ENCODE assay signal across 9 cellular contexts in genomic region chr14:81402123-81402495, GRCh38. TPM values are rescaled to one million over a fixed set of nuclear protein-coding genes. Genes with fewer than 3 reads are reported as not detected.
DNase-seq lines count a peak whose midpoint lies in the region; ATAC-seq, FAIRE-seq and TF ChIP-seq lines count a peak whose summit lies in the region.
"Had no signal": no experiment of that assay in that cellular context is flagged by ENCODE, and none has a peak within 500 bp of the region (broad histone marks: within the 10 kb centered on the region; RNA-seq: fewer than 3 reads in every experiment).

No MANE protein-coding gene starts in this region.

- no peaks in the 10 kb centered on the region for H3K36me3 ChIP-seq in osteoblast (ENCODE audit: insufficient read depth, low read length)

- no peak overlapping the region for H3K4me3 Mint-ChIP-seq in activated T-helper 17 cell treated with anti-CD3 and anti-CD28 coated beads, Interleukin-2, amount 50 U/mL, for 72 hours
- no peak overlapping the region for H3K4me3 Mint-ChIP-seq in immature natural killer cell
- H3K4me3 Mint-ChIP-seq: GM23338 had no signal

- peak overlapping the region; percentile 73 for H3K4me2 ChIP-seq in osteoblast (ENCODE audit: insufficient read depth, low read length)
- H3K4me2 ChIP-seq: GM23338 had no signal

- peaks cover 31% of the 10 kb centered on the region for H3K4me1 ChIP-seq in osteoblast (ENCODE audit: insufficient read depth, low read length)

- H3K79me2 ChIP-seq in osteoblast (ENCODE audit: insufficient read depth, low read length), result no peaks in the 10 kb centered on the region

- H3K4me1 Mint-ChIP-seq in activated T-helper 17 cell treated with anti-CD3 and anti-CD28 coated beads, Interleukin-2, amount 50 U/mL, for 72 hours, result peaks cover 15% of the 10 kb centered on the region
- H3K4me1 Mint-ChIP-seq in immature natural killer cell, result no peaks in the 10 kb centered on the region

- no peak overlapping the region for H2AFZ ChIP-seq in osteoblast (ENCODE audit: low read length)
- H2AFZ ChIP-seq: GM23338 had no signal

- ATAC-seq in GM18867 (IDR thresholded peaks at IDR 0.05; ENCODE audit: unreplicated experiment) (peak; percentile 30), HG03175 (IDR thresholded peaks at IDR 0.05; ENCODE audit: unreplicated experiment) (peak; percentile 20)
- ATAC-seq in activated T-helper 17 cell treated with anti-CD3 and anti-CD28 coated beads, Interleukin-2, amount 50 U/mL, for 72 hours (replicated peaks), result peak; percentile 31
- ATAC-seq: GM23338 had no signal

- H3K36me3 Mint-ChIP-seq in activated T-helper 17 cell treated with anti-CD3 and anti-CD28 coated beads, Interleukin-2, amount 50 U/mL, for 72 hours (ENCODE audit: low read depth), result no peaks in the 10 kb centered on the region
- no peaks in the 10 kb centered on the region for H3K36me3 Mint-ChIP-seq in immature natural killer cell

- peak overlapping the region; percentile 61 for H3K27ac Mint-ChIP-seq in activated T-helper 17 cell treated with anti-CD3 and anti-CD28 coated beads, Interleukin-2, amount 50 U/mL, for 72 hours
- H3K27ac Mint-ChIP-seq in immature natural killer cell, result no peak overlapping the region
- H3K27ac Mint-ChIP-seq: GM23338 had no signal

- FAIRE-seq in D721Med (lab: Jason Lieb, UNC), result no peak

- peaks cover 18% of the 10 kb centered on the region for H3K27me3 ChIP-seq in osteoblast (ENCODE audit: insufficient read depth, low read length)

- peak overlapping the region; percentile 90 for H3K27ac ChIP-seq in osteoblast (ENCODE audit: low read depth, low read length)

- no peaks in the 10 kb centered on the region for H4K20me1 ChIP-seq in osteoblast (ENCODE audit: insufficient read depth, low read length)

- H3K27me3 Mint-ChIP-seq in activated T-helper 17 cell treated with anti-CD3 and anti-CD28 coated beads, Interleukin-2, amount 50 U/mL, for 72 hours, result peaks cover 15% of the 10 kb centered on the region
- H3K27me3 Mint-ChIP-seq in immature natural killer cell (ENCODE audit: low read depth in 3 of 3), result peaks cover 0 to 12% (median 1%) of the 10 kb centered on the region in 3 donors

- no peak for TF ChIP-seq CTCF in osteoblast (IDR thresholded peaks at IDR 0.05; ENCODE audit: extremely low read depth, low read depth, low read length)
- no peak for TF ChIP-seq CTCF in D721Med (IDR thresholded peaks at IDR 0.05; ENCODE audit: insufficient read depth, missing control alignments)

- H3K9me3 ChIP-seq in osteoblast (ENCODE audit: low read depth, low read length), result no peaks in the 10 kb centered on the region

- DNase-seq in osteoblast (ENCODE audit: insufficient read length, low spot score, missing footprints) (peak; percentile 72), immature natural killer cell (no peak), NCI-H526 treated with DMSO at 0.1 percent for 48 hours (lab: John Stamatoyannopoulos, UW) (no peak), D721Med (ENCODE audit: insufficient read length, low spot score) (no peak), GOT3 (lab: John Stamatoyannopoulos, UW) (no peak)

- peaks cover 9% of the 10 kb centered on the region for H3K9me3 Mint-ChIP-seq in activated T-helper 17 cell treated with anti-CD3 and anti-CD28 coated beads, Interleukin-2, amount 50 U/mL, for 72 hours
- no peaks in the 10 kb centered on the region for H3K9me3 Mint-ChIP-seq in immature natural killer cell
- H3K9me3 Mint-ChIP-seq: GM23338 had no signal

- H3K4me3 ChIP-seq in osteoblast (ENCODE audit: insufficient read depth, low read length), result no peak overlapping the region
- H3K4me3 ChIP-seq: GM23338 had no signal

RNA-seq across cellular contexts. Expression of gene STON2, which starts 2.0 kb away (rescaled TPM):
- 1 to 10 TPM in 1 of 2 donors, under 1 TPM in 1; 0.64 to 1.5 TPM for total RNA-seq in activated T-helper 17 cell treated with anti-CD3 and anti-CD28 coated beads, Interleukin-2, amount 50 U/mL, for 72 hours
- total RNA-seq in osteoblast, result 49.6 and 51.0 TPM in 2 replicates
- polyA plus RNA-seq in immature natural killer cell, result under 1 TPM in 1 of 3 donors, not detected in 2; 0.16 TPM

Comparison
In these comparisons a context has a peak if more than half of its experiments do, and no peak if none do; other contexts are left out.
1. RNA of gene STON2, which starts 2.0 kb away (total RNA-seq): 49.6 to 51.0 TPM in osteoblast; 0.64 to 1.5 TPM in activated T-helper 17 cell treated with anti-CD3 and anti-CD28 coated beads, Interleukin-2, amount 50 U/mL, for 72 hours; every median in the first group is over 10 times any median in the second.
2. Peak in every context shown above with its lines, with median percentiles within 50 percentile points of each other: ATAC-seq.